In the genomic region with DNA sequence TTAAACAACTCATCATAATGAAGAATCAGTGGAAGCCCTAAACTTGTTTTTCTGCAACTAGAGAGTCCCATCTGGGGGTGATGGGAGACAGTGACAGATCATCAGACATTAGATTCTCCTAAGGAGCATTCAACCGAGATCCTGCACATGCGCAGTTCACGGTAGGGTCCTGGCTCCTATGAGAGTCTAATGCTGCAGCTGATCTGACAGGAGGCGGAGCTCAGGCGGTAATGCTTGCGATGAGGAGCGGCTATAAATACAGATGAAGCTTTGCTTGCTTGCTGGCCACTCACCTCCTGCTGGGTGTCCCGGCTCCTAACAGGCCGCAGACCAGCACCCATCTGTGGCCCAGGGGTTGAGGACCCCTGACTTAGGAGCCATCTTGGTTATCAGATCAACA, we compare ENCODE assay signal across 2 cellular contexts.
TF ChIP-seq lines count a peak whose summit lies in the region.

No MANE protein-coding gene starts in this region.

TF ChIP-seq in IMR-90, 13 proteins besides CTCF, POLR2A, EP300 and RAD21:
- TF ChIP-seq BHLHE40 (IDR thresholded peaks at IDR 0.05; ENCODE audit: low read depth, low read length) (no peak), RFX5 (IDR thresholded peaks at IDR 0.05; ENCODE audit: low read depth, low read length) (no peak), FOS (IDR thresholded peaks at IDR 0.05; ENCODE audit: low read depth, low read length) (no peak)
- TF ChIP-seq, protein P1, sequence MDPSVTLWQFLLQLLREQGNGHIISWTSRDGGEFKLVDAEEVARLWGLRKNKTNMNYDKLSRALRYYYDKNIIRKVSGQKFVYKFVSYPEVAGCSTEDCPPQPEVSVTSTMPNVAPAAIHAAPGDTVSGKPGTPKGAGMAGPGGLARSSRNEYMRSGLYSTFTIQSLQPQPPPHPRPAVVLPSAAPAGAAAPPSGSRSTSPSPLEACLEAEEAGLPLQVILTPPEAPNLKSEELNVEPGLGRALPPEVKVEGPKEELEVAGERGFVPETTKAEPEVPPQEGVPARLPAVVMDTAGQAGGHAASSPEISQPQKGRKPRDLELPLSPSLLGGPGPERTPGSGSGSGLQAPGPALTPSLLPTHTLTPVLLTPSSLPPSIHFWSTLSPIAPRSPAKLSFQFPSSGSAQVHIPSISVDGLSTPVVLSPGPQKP (IDR thresholded peaks at IDR 0.05; ENCODE audit: borderline replicate concordance, low read depth, low read length), result no peak

TF ChIP-seq in WTC11, 78 proteins besides CTCF, POLR2A, EP300 and RAD21:
- TF ChIP-seq ZNF317 (CRISPR knock-in tag; IDR thresholded peaks at IDR 0.05; ENCODE audit: borderline replicate concordance, low read depth) (no peak), SP1 (CRISPR knock-in tag; conservative IDR thresholded peaks at IDR 0.05) (no peak), ZNF416 (CRISPR knock-in tag; IDR thresholded peaks at IDR 0.05) (no peak), ZNF232 (CRISPR knock-in tag; IDR thresholded peaks at IDR 0.05) (no peak), GTF2I (CRISPR knock-in tag; conservative IDR thresholded peaks at IDR 0.05) (no peak), E2F5 (CRISPR knock-in tag; IDR thresholded peaks at IDR 0.05) (no peak)
- TF ChIP-seq, protein P2, sequence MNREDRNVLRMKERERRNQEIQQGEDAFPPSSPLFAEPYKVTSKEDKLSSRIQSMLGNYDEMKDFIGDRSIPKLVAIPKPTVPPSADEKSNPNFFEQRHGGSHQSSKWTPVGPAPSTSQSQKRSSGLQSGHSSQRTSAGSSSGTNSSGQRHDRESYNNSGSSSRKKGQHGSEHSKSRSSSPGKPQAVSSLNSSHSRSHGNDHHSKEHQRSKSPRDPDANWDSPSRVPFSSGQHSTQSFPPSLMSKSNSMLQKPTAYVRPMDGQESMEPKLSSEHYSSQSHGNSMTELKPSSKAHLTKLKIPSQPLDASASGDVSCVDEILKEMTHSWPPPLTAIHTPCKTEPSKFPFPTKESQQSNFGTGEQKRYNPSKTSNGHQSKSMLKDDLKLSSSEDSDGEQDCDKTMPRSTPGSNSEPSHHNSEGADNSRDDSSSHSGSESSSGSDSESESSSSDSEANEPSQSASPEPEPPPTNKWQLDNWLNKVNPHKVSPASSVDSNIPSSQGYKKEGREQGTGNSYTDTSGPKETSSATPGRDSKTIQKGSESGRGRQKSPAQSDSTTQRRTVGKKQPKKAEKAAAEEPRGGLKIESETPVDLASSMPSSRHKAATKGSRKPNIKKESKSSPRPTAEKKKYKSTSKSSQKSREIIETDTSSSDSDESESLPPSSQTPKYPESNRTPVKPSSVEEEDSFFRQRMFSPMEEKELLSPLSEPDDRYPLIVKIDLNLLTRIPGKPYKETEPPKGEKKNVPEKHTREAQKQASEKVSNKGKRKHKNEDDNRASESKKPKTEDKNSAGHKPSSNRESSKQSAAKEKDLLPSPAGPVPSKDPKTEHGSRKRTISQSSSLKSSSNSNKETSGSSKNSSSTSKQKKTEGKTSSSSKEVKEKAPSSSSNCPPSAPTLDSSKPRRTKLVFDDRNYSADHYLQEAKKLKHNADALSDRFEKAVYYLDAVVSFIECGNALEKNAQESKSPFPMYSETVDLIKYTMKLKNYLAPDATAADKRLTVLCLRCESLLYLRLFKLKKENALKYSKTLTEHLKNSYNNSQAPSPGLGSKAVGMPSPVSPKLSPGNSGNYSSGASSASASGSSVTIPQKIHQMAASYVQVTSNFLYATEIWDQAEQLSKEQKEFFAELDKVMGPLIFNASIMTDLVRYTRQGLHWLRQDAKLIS (CRISPR knock-in tag; IDR thresholded peaks at IDR 0.05; ENCODE audit: borderline replicate concordance), result no peak
- TF ChIP-seq, protein P3, sequence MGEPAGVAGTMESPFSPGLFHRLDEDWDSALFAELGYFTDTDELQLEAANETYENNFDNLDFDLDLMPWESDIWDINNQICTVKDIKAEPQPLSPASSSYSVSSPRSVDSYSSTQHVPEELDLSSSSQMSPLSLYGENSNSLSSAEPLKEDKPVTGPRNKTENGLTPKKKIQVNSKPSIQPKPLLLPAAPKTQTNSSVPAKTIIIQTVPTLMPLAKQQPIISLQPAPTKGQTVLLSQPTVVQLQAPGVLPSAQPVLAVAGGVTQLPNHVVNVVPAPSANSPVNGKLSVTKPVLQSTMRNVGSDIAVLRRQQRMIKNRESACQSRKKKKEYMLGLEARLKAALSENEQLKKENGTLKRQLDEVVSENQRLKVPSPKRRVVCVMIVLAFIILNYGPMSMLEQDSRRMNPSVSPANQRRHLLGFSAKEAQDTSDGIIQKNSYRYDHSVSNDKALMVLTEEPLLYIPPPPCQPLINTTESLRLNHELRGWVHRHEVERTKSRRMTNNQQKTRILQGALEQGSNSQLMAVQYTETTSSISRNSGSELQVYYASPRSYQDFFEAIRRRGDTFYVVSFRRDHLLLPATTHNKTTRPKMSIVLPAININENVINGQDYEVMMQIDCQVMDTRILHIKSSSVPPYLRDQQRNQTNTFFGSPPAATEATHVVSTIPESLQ (CRISPR knock-in tag; IDR thresholded peaks at IDR 0.05), result no peak
- TF ChIP-seq, protein P4, sequence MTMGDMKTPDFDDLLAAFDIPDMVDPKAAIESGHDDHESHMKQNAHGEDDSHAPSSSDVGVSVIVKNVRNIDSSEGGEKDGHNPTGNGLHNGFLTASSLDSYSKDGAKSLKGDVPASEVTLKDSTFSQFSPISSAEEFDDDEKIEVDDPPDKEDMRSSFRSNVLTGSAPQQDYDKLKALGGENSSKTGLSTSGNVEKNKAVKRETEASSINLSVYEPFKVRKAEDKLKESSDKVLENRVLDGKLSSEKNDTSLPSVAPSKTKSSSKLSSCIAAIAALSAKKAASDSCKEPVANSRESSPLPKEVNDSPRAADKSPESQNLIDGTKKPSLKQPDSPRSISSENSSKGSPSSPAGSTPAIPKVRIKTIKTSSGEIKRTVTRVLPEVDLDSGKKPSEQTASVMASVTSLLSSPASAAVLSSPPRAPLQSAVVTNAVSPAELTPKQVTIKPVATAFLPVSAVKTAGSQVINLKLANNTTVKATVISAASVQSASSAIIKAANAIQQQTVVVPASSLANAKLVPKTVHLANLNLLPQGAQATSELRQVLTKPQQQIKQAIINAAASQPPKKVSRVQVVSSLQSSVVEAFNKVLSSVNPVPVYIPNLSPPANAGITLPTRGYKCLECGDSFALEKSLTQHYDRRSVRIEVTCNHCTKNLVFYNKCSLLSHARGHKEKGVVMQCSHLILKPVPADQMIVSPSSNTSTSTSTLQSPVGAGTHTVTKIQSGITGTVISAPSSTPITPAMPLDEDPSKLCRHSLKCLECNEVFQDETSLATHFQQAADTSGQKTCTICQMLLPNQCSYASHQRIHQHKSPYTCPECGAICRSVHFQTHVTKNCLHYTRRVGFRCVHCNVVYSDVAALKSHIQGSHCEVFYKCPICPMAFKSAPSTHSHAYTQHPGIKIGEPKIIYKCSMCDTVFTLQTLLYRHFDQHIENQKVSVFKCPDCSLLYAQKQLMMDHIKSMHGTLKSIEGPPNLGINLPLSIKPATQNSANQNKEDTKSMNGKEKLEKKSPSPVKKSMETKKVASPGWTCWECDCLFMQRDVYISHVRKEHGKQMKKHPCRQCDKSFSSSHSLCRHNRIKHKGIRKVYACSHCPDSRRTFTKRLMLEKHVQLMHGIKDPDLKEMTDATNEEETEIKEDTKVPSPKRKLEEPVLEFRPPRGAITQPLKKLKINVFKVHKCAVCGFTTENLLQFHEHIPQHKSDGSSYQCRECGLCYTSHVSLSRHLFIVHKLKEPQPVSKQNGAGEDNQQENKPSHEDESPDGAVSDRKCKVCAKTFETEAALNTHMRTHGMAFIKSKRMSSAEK (CRISPR knock-in tag; IDR thresholded peaks at IDR 0.05; ENCODE audit: borderline replicate concordance), result no peak
